Comparison of ENCODE assay signal across 8 cellular contexts in the genomic region with DNA sequence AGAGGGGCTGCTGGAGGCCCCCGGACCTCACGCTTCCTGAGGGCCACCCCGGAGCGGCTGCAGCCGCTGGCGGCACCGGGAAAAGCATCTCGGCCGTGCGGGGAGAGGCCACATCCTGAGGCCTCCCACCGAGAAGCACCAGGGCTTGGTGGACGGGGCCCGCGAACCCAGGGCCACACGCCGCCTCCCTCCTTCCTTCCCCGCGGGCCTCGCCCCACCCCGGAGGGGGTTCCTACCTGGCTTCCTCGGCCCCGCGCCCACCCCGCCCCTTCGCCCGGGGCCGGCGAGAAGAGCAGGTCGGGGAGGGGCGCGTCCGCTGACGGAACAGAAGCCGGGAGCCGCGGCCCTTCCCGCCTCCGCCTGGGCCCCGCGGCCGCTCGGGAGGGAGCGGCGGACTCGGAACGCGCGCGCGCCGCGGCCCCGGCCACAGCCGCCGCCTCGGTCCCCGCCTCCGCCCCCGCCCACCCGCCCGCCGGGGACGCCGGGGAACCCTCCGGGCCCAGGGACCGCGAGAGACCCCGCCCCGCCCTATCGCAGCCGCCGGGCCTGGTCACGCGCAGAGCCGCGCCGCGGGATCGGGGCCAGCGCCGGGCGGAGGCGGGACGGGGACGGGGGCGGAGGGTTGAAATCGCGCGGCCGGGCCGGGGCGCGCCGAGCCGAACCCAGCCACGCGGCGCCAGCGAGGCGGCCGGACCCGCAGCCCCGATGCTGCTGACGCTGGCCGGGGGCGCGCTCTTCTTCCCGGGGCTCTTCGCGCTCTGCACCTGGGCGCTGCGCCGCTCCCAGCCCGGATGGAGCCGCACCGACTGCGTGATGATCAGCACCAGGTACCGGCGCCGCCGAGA. TPM values are rescaled to one million over a fixed set of nuclear protein-coding genes. Genes with fewer than 3 reads are reported as not detected.
DNase-seq lines count a peak whose midpoint lies in the region; ATAC-seq and TF ChIP-seq lines count a peak whose summit lies in the region.

A gene (plus strand): TSS at position 654 of the 845 bp plus-strand sequence. CDS start 52 bp downstream, at position 706.

- peak within 1 kb of the TSS; percentile 43 for H3K27ac ChIP-seq in CD8-positive, alpha-beta memory T cell (ENCODE audit: low read depth, low read length)
- 0 out of 2 replicates have a peak within 1 kb of the TSS, but pooled peaks have one; percentile 10 for H3K27ac ChIP-seq in Karpas-422 (ENCODE audit: low read length)
- peak within 1 kb of the TSS; percentile 88 for H3K27ac ChIP-seq in colonic mucosa

- no peaks in the 10 kb centered on the region; the same call in 1 of the 2 replicates for H4K20me1 ChIP-seq in Karpas-422 (ENCODE audit: insufficient read depth, low read depth, low read length)

- peak within 1 kb of the TSS; percentile 91 for H3K4me2 ChIP-seq in Karpas-422 (ENCODE audit: low read depth, low read length, poor library complexity, severe bottlenecking)

- no peaks in the 10 kb centered on the region for H3K9me3 ChIP-seq in CD8-positive, alpha-beta memory T cell (ENCODE audit: low read length)
- H3K9me3 ChIP-seq in Karpas-422 (ENCODE audit: low read length) (no peaks in the 10 kb centered on the region), colonic mucosa (no peaks in the 10 kb centered on the region)

- no peaks in the 10 kb centered on the region for H3K27me3 ChIP-seq in CD8-positive, alpha-beta memory T cell (ENCODE audit: insufficient read depth, low read length, poor library complexity, severe bottlenecking)
- no peaks in the 10 kb centered on the region for H3K27me3 ChIP-seq in Karpas-422 (ENCODE audit: low read length)
- no peaks in the 10 kb centered on the region for H3K27me3 ChIP-seq in colonic mucosa

- intact Hi-C loops in colonic mucosa (cut with DNase I) = no loop called here

- H3K4me1 Mint-ChIP-seq in CD8-positive, alpha-beta memory T cell = peaks cover 11 to 19% (median 12%) of the 10 kb centered on the region in 3 donors

- H3K9me3 Mint-ChIP-seq in CD8-positive, alpha-beta memory T cell = no peaks in the 10 kb centered on the region

- peak within 1 kb of the TSS; percentile 85 for H3K9ac ChIP-seq in Karpas-422 (ENCODE audit: low read length)
- H3K9ac ChIP-seq in colonic mucosa (ENCODE audit: low read depth in 2 of 2, low read length in 2 of 2) = peak within 1 kb of the TSS; percentile 71 to 79

- DNase-seq in CD8-positive, alpha-beta memory T cell = peak; percentile 39 to 64 (median 46)
- DNase-seq in Karpas-422 (peak; percentile 80), colonic mucosa (peak; percentile 77), kidney tubule cell (ENCODE audit: low spot score) (peak; percentile 76)
- DNase-seq in activated CD4-positive, CD25-positive, alpha-beta regulatory T cell (lab: John Stamatoyannopoulos, UW) = peak in 3 of 4 experiments; percentile 8 to 11 (median 9)
- peak; percentile 25 to 54 for DNase-seq in stimulated activated CD4-positive, alpha-beta T cell treated with anti-CD3 and anti-CD28 coated beads, Interleukin-1b, Interleukin-23, amount 100 ng/mL, for 4 hours (ENCODE audit: low read depth in 2 of 2)

- H3K36me3 Mint-ChIP-seq in CD8-positive, alpha-beta memory T cell = no peaks in the 10 kb centered on the region

- no peaks in the 10 kb centered on the region for H3K36me3 ChIP-seq in CD8-positive, alpha-beta memory T cell (ENCODE audit: insufficient read depth, low read length)
- H3K36me3 ChIP-seq in Karpas-422 (ENCODE audit: insufficient read depth, low read length) (peaks cover 15% of the 10 kb centered on the region), colonic mucosa (no peaks in the 10 kb centered on the region)

- peak within 1 kb of the TSS; percentile 93 for H2AFZ ChIP-seq in Karpas-422 (ENCODE audit: low read length)

- CTCF ChIA-PET in CD8-positive, alpha-beta memory T cell (lab: Charles Lee) = no interaction called here

- peak within 1 kb of the TSS; percentile 79 to 90 (median 82) for H3K4me3 Mint-ChIP-seq in CD8-positive, alpha-beta memory T cell

- H3K4me1 ChIP-seq in CD8-positive, alpha-beta memory T cell (ENCODE audit: insufficient read depth, low read length) = peaks cover 5% of the 10 kb centered on the region
- H3K4me1 ChIP-seq in Karpas-422 (ENCODE audit: low read length) (peaks cover 18% of the 10 kb centered on the region), colonic mucosa (no peaks in the 10 kb centered on the region)

- ATAC-seq in GM19467 (IDR thresholded peaks at IDR 0.05; ENCODE audit: unreplicated experiment) = peak; percentile 40
- no peak for ATAC-seq in GM21526 (IDR thresholded peaks at IDR 0.05; ENCODE audit: low FRiP score, unreplicated experiment)

- peak within 1 kb of the TSS in 6 of 8 donors; percentile 8 to 86 (median 62) for H3K27ac Mint-ChIP-seq in CD8-positive, alpha-beta memory T cell

- POLR2A ChIA-PET in CD8-positive, alpha-beta memory T cell (lab: Charles Lee) = interaction anchor here (1.0 kb wide), 1 partner anchor 19 kb away, joined by 3 read pairs; no protein-coding TSS in a partner anchor

- peaks cover 0 to 3% of the 10 kb centered on the region in 2 donors for H3K27me3 Mint-ChIP-seq in CD8-positive, alpha-beta memory T cell

- TF ChIP-seq CTCF in colonic mucosa (IDR thresholded peaks at IDR 0.05) = no peak

- H3K79me2 ChIP-seq in Karpas-422 (ENCODE audit: low read length) = peaks cover 36% of the 10 kb centered on the region

- peak within 1 kb of the TSS; percentile 34 for H3K4me3 ChIP-seq in CD8-positive, alpha-beta memory T cell (ENCODE audit: low read length)
- H3K4me3 ChIP-seq in Karpas-422 (ENCODE audit: low read length) (peak within 1 kb of the TSS; percentile 89), colonic mucosa (peak within 1 kb of the TSS; percentile 76)

- no peaks in the 10 kb centered on the region for H3K9me2 ChIP-seq in Karpas-422 (replicated peaks; ENCODE audit: insufficient read depth, low read length)

RNA-seq across cellular contexts. Expression of the gene that starts here (rescaled TPM):
- 10 to 100 TPM in 1 of 2 experiments, 1 to 10 TPM in 1; 7.9 to 12.1 TPM for total RNA-seq in CD8-positive, alpha-beta memory T cell
- 5.2 TPM for polyA plus RNA-seq in CD8-positive, alpha-beta memory T cell
- total RNA-seq in Karpas-422 (2014; rRNA removed; shearing (Covaris generic); ENCODE audit: low replicate concordance) = 25.8 and 27.4 TPM in 2 replicates
- total RNA-seq in colonic mucosa = 10 to 100 TPM; 27.0 to 28.8 TPM

Comparison
In these comparisons a context has a peak if more than half of its experiments do, and no peak if none do; other contexts are left out.
1. DNase-seq: peak in every context shown above with its lines; median percentile 80 in Karpas-422; 77 in colonic mucosa; 76 in kidney tubule cell; 46 in CD8-positive, alpha-beta memory T cell; 40 in stimulated activated CD4-positive, alpha-beta T cell treated with anti-CD3 and anti-CD28 coated beads, Interleukin-1b, Interleukin-23, amount 100 ng/mL, for 4 hours; 9 in activated CD4-positive, CD25-positive, alpha-beta regulatory T cell.
2. H3K27ac ChIP-seq: peak in every context shown above with its lines; median percentile 88 in colonic mucosa; 43 in CD8-positive, alpha-beta memory T cell; 10 in Karpas-422.
3. H3K4me3 ChIP-seq: peak in every context shown above with its lines; median percentile 89 in Karpas-422; 76 in colonic mucosa; 34 in CD8-positive, alpha-beta memory T cell.